In genomic region chr1:185157599-185158469, GRCh38 we compare ENCODE assay signal across 8 cellular contexts. TPM values are rescaled to one million over a fixed set of nuclear protein-coding genes. Genes with fewer than 3 reads are reported as not detected.
DNase-seq lines count a peak whose midpoint lies in the region; FAIRE-seq and TF ChIP-seq lines count a peak whose summit lies in the region.

No MANE protein-coding gene starts in this region.

- peak overlapping the region; percentile 97 for H3K4me3 ChIP-seq in Loucy (ENCODE audit: low read length, poor library complexity, severe bottlenecking)
- peak overlapping the region; percentile 99 for H3K4me3 ChIP-seq in astrocyte (ENCODE audit: insufficient read depth, low read depth, low read length)

- peak overlapping the region; percentile 100 for H3K4me2 ChIP-seq in Loucy (ENCODE audit: low read depth, low read length, poor library complexity, severe bottlenecking)
- H3K4me2 ChIP-seq in astrocyte (ENCODE audit: low read length), result peak overlapping the region; percentile 98

- no peaks in the 10 kb centered on the region for H3K36me3 ChIP-seq in Loucy (ENCODE audit: insufficient read depth, low read length)
- H3K36me3 ChIP-seq in astrocyte (ENCODE audit: insufficient read depth, low read length), result no peaks in the 10 kb centered on the region

- peaks cover 32% of the 10 kb centered on the region for H3K4me1 ChIP-seq in Loucy (ENCODE audit: insufficient read depth, low read length, poor library complexity, severe bottlenecking)
- H3K4me1 ChIP-seq in astrocyte (ENCODE audit: insufficient read depth, low read length), result peaks cover 8% of the 10 kb centered on the region

- peaks cover 19% of the 10 kb centered on the region for H3K79me2 ChIP-seq in Loucy (ENCODE audit: insufficient read depth, low read length)
- H3K79me2 ChIP-seq in astrocyte (ENCODE audit: insufficient read depth, low read length), result peaks cover 26% of the 10 kb centered on the region

- H3K9me2 ChIP-seq in Loucy (replicated peaks; ENCODE audit: low read depth, low read length), result no peaks in the 10 kb centered on the region

- no peaks in the 10 kb centered on the region for H3F3A ChIP-seq in Loucy (ENCODE audit: low read depth)

- peak overlapping the region; percentile 96 for H3K4me3 Mint-ChIP-seq in astrocyte (ENCODE audit: unreplicated experiment)

- FAIRE-seq in astrocyte (lab: Jason Lieb, UNC), result no peak

- peak overlapping the region; percentile 94 for H3K27ac ChIP-seq in astrocyte (ENCODE audit: low read depth, low read length)
- H3K27ac ChIP-seq in substantia nigra (ENCODE audit: low read depth, low read length, poor library complexity, severe bottlenecking), result peak overlapping the region; percentile 97

- H3K36me3 Mint-ChIP-seq in astrocyte (ENCODE audit: low read depth, unreplicated experiment), result no peaks in the 10 kb centered on the region

- H3K27me3 Mint-ChIP-seq in astrocyte (ENCODE audit: low read depth, unreplicated experiment), result no peaks in the 10 kb centered on the region

- H2AFZ ChIP-seq in Loucy (ENCODE audit: low read length), result peak overlapping the region; percentile 90
- peak overlapping the region; percentile 92 for H2AFZ ChIP-seq in astrocyte (ENCODE audit: low read depth, low read length)

- H3K9me3 ChIP-seq in Loucy (ENCODE audit: insufficient read depth, low read depth, low read length) (no peaks in the 10 kb centered on the region), astrocyte (ENCODE audit: insufficient read depth, low read depth, low read length) (no peaks in the 10 kb centered on the region)

- H3K9me3 Mint-ChIP-seq in astrocyte (ENCODE audit: unreplicated experiment), result no peaks in the 10 kb centered on the region

- H4K20me1 ChIP-seq in Loucy (ENCODE audit: insufficient read depth, low read length, poor library complexity, severe bottlenecking) (peaks cover 6% of the 10 kb centered on the region), astrocyte (ENCODE audit: insufficient read depth, low read length) (no peaks in the 10 kb centered on the region)

- H3K27me3 ChIP-seq in Loucy (ENCODE audit: insufficient read depth, low read length, poor library complexity, severe bottlenecking) (no peaks in the 10 kb centered on the region), astrocyte (ENCODE audit: insufficient read depth, low read length) (no peaks in the 10 kb centered on the region)

- H3K27ac Mint-ChIP-seq in astrocyte (ENCODE audit: unreplicated experiment), result peak overlapping the region; percentile 91

- H3K9ac ChIP-seq in Loucy (ENCODE audit: low read depth, low read length, poor library complexity, severe bottlenecking) (peak overlapping the region; percentile 72), astrocyte (ENCODE audit: low read length) (peak overlapping the region; percentile 97)

- DNase-seq in EH (ENCODE audit: low read depth), result peak; percentile 18
- no peak for DNase-seq in astrocyte (ENCODE audit: low read depth)
- DNase-seq in kidney tubule cell (ENCODE audit: low spot score), result peak; percentile 6
- DNase-seq in substantia nigra (lab: John Stamatoyannopoulos, UW), result peak in 7 of 49 donors; percentile 2 to 44 (median 39)
- no peak for DNase-seq in NCI-H2029 treated with DMSO at 0.1 percent for 48 hours (lab: John Stamatoyannopoulos, UW)
- DNase-seq in NCI-H2171 treated with DMSO at 0.1 percent for 48 hours (lab: John Stamatoyannopoulos, UW), result no peak
- no peak for DNase-seq in NCI-H128 (lab: John Stamatoyannopoulos, UW; ENCODE audit: unreplicated experiment)

- no peak for TF ChIP-seq CTCF in Loucy (conservative IDR thresholded peaks at IDR 0.05; ENCODE audit: low read length)
- TF ChIP-seq CTCF in astrocyte (IDR thresholded peaks at IDR 0.05; ENCODE audit: insufficient read depth, low read depth, low read length), result no peak

- H3K4me1 Mint-ChIP-seq in astrocyte (ENCODE audit: low read depth, unreplicated experiment), result peaks cover 9% of the 10 kb centered on the region

RNA-seq across cellular contexts. Expression of gene SWT1, which starts 0.9 kb away (rescaled TPM):
- total RNA-seq in astrocyte, result 4.6 and 5.4 TPM in 2 replicates

RNA-seq across cellular contexts. Expression of gene TRMT1L, which starts 1.1 kb away (rescaled TPM):
- 14.9 and 17.0 TPM in 2 replicates for total RNA-seq in astrocyte

Comparison
In these comparisons a context has a peak if more than half of its experiments do, and no peak if none do; other contexts are left out.
1. DNase-seq: peak in EH (single experiment) and kidney tubule cell (single experiment); none in astrocyte (single experiment), NCI-H2029 treated with DMSO at 0.1 percent for 48 hours (single experiment), NCI-H2171 treated with DMSO at 0.1 percent for 48 hours (single experiment) and NCI-H128 (single experiment).